8 cellular contexts compared by ENCODE assay signal in the genomic region with DNA sequence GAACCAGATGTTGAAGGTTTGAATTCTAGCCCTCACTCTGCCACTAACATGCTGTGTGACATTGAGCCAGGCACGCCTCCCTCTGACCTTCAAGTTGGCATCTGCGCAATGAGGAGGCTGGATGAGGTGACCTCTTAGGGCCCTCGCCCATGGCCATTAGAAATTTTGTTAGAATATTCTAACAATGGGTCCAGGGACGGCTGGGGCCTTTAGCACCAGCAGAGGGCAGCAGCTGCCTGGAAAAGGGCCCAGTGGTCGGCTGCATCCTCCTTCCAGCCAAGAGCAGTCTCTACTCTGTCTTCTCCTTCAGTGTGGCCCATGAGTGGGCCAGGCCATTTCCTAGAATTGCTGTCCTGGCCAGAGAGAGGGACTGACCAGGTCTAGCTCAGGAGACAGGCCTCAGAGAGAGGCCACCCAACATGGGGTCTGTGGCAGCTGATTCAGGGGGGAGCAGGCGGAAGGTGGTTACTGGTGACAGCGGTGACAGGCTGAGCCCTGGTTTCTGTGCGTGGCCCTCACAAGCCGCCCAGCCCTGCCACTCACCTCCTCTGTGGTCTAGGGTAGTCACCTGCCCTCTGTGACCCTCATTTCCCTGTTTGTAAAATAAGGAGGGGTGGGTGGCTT.
DNase-seq lines count a peak whose midpoint lies in the region; ATAC-seq and TF ChIP-seq lines count a peak whose summit lies in the region.

No MANE protein-coding gene starts in this region.

- H3K36me3 ChIP-seq in cardiac muscle cell (no peaks in the 10 kb centered on the region), gastrocnemius medialis (peaks cover 0 to 55% of the 10 kb centered on the region in 2 donors)

- no peak overlapping the region for H3K27ac ChIP-seq in 22Rv1
- H3K27ac ChIP-seq in cardiac muscle cell, result no peak overlapping the region
- peak overlapping the region in 1 of 4 donors; percentile 16 for H3K27ac ChIP-seq in gastrocnemius medialis

- H3K27me3 Mint-ChIP-seq in activated T-cell treated with anti-CD3 and anti-CD28 coated beads, Interleukin-2, amount 50 U/mL, for 4 hours (ENCODE audit: low read depth), result no peaks in the 10 kb centered on the region

- H3K27me3 ChIP-seq in cardiac muscle cell (no peaks in the 10 kb centered on the region), gastrocnemius medialis (no peaks in the 10 kb centered on the region)

- H3K4me1 ChIP-seq in cardiac muscle cell (ENCODE audit: low read depth), result no peaks in the 10 kb centered on the region
- peaks cover 6 to 7% of the 10 kb centered on the region in 2 donors for H3K4me1 ChIP-seq in gastrocnemius medialis

- H3K4me3 ChIP-seq in cardiac muscle cell (no peak overlapping the region), gastrocnemius medialis (no peak overlapping the region)

- H3K9me3 Mint-ChIP-seq in activated T-cell treated with anti-CD3 and anti-CD28 coated beads, Interleukin-2, amount 50 U/mL, for 4 hours, result no peaks in the 10 kb centered on the region

- intact Hi-C loops in gastrocnemius medialis (cut with DNase I; ENCODE audit: low total_unique reads), result no loop called here

- no peak for TF ChIP-seq POLR2A in gastrocnemius medialis (IDR thresholded peaks at IDR 0.05)

- in situ Hi-C loops in gastrocnemius medialis (cut with MboI; ENCODE audit: low sequenced_read_pairs in 4 of 4), result no loop called here

- H3K4me1 Mint-ChIP-seq in activated T-cell treated with anti-CD3 and anti-CD28 coated beads, Interleukin-2, amount 50 U/mL, for 4 hours (ENCODE audit: low read depth), result no peaks in the 10 kb centered on the region

- ATAC-seq in activated T-cell treated with anti-CD3 and anti-CD28 coated beads, Interleukin-2, amount 50 U/mL, for 4 hours, result peak; percentile 41 to 52
- no peak for ATAC-seq in gastrocnemius medialis
- no peak for ATAC-seq in GM19455 (IDR thresholded peaks at IDR 0.05; ENCODE audit: unreplicated experiment)
- no peak for ATAC-seq in HG02840 (IDR thresholded peaks at IDR 0.05; ENCODE audit: low FRiP score, unreplicated experiment)

- DNase-seq in GM03348 (ENCODE audit: low spot score), result peak; percentile 87
- peak; percentile 54 for DNase-seq in NCI-H2171 (lab: John Stamatoyannopoulos, UW)
- DNase-seq in activated T-cell treated with anti-CD3 and anti-CD28 coated beads, Interleukin-2, amount 50 U/mL, for 4 hours, result no peak
- peak; percentile 64 to 71 for DNase-seq in cardiac muscle cell (ENCODE audit: low read depth in 1 of 2, low spot score in 1 of 2)
- DNase-seq in gastrocnemius medialis, result no peak

- no peaks in the 10 kb centered on the region for H3K9me3 ChIP-seq in cardiac muscle cell (ENCODE audit: low read depth)
- H3K9me3 ChIP-seq in gastrocnemius medialis, result no peaks in the 10 kb centered on the region

- no peak overlapping the region for H3K4me3 Mint-ChIP-seq in activated T-cell treated with anti-CD3 and anti-CD28 coated beads, Interleukin-2, amount 50 U/mL, for 4 hours

- TF ChIP-seq CTCF in 22Rv1 (IDR thresholded peaks at IDR 0.05) (peak; percentile 85), cardiac muscle cell (IDR thresholded peaks at IDR 0.05; ENCODE audit: low read depth, low read length) (peak; percentile 91), gastrocnemius medialis (IDR thresholded peaks at IDR 0.05 in 4 of 5, conservative IDR thresholded peaks at IDR 0.05 in 1 of 5) (peak in 4 of 5 experiments; percentile 33 to 55 (median 38))

- no peaks in the 10 kb centered on the region for H3K36me3 Mint-ChIP-seq in activated T-cell treated with anti-CD3 and anti-CD28 coated beads, Interleukin-2, amount 50 U/mL, for 4 hours (ENCODE audit: insufficient read depth)

Comparison
In these comparisons a context has a peak if more than half of its experiments do, and no peak if none do; other contexts are left out.
1. CTCF ChIP-seq: peak in every context shown above with its lines; median percentile 91 in cardiac muscle cell; 85 in 22Rv1; 38 in gastrocnemius medialis.
2. DNase-seq: peak in GM03348 (single experiment), NCI-H2171 (single experiment) and cardiac muscle cell (2 of 2); none in activated T-cell treated with anti-CD3 and anti-CD28 coated beads, Interleukin-2, amount 50 U/mL, for 4 hours (single experiment) and gastrocnemius medialis (0 of 2).
3. ATAC-seq: peak in activated T-cell treated with anti-CD3 and anti-CD28 coated beads, Interleukin-2, amount 50 U/mL, for 4 hours (2 of 2); none in gastrocnemius medialis (0 of 2), GM19455 (single experiment) and HG02840 (single experiment).